1 cellular context compared by ENCODE assay signal in the genomic region with DNA sequence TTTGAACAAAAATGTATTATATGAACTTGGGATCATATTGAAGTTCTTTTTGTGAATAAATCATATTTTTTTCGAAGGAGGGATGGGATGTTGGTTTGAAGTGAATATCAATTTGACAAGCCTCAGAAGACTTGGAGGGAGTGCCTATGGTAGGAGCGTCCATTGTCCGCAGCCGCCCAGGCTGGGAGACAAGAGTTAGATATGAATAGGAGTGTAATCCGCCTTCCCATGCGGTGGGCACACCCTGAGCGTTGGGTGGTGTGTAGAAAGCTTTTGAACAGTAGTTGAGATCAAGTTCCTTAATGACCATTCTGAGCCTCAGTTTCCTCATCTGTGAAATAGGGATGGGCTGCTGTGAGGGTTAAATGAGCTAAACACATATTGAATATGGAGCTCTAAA.
TF ChIP-seq lines count a peak whose summit lies in the region.

No MANE protein-coding gene starts in this region.

TF ChIP-seq in GM23338, 12 proteins besides CTCF, POLR2A, EP300 and RAD21:
- no peak for TF ChIP-seq ZNF114 (CRISPR knock-in tag; IDR thresholded peaks at IDR 0.05)
- no peak for TF ChIP-seq NANOG (IDR thresholded peaks at IDR 0.05; ENCODE audit: borderline replicate concordance)
- TF ChIP-seq CREB1 (CRISPR knock-in tag; IDR thresholded peaks at IDR 0.05; ENCODE audit: low read depth) = no peak
- TF ChIP-seq STAT1 (IDR thresholded peaks at IDR 0.05; ENCODE audit: unreplicated experiment) = no peak
- no peak for TF ChIP-seq EZH2phosphoT487 (IDR thresholded peaks at IDR 0.05; ENCODE audit: unreplicated experiment)
- TF ChIP-seq, protein P1, sequence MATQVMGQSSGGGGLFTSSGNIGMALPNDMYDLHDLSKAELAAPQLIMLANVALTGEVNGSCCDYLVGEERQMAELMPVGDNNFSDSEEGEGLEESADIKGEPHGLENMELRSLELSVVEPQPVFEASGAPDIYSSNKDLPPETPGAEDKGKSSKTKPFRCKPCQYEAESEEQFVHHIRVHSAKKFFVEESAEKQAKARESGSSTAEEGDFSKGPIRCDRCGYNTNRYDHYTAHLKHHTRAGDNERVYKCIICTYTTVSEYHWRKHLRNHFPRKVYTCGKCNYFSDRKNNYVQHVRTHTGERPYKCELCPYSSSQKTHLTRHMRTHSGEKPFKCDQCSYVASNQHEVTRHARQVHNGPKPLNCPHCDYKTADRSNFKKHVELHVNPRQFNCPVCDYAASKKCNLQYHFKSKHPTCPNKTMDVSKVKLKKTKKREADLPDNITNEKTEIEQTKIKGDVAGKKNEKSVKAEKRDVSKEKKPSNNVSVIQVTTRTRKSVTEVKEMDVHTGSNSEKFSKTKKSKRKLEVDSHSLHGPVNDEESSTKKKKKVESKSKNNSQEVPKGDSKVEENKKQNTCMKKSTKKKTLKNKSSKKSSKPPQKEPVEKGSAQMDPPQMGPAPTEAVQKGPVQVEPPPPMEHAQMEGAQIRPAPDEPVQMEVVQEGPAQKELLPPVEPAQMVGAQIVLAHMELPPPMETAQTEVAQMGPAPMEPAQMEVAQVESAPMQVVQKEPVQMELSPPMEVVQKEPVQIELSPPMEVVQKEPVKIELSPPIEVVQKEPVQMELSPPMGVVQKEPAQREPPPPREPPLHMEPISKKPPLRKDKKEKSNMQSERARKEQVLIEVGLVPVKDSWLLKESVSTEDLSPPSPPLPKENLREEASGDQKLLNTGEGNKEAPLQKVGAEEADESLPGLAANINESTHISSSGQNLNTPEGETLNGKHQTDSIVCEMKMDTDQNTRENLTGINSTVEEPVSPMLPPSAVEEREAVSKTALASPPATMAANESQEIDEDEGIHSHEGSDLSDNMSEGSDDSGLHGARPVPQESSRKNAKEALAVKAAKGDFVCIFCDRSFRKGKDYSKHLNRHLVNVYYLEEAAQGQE (IDR thresholded peaks at IDR 0.05; ENCODE audit: unreplicated experiment) = no peak
- TF ChIP-seq JUNB (IDR thresholded peaks at IDR 0.05; ENCODE audit: unreplicated experiment) = no peak
- no peak for TF ChIP-seq EZH2 (IDR thresholded peaks at IDR 0.05; ENCODE audit: low read depth, unreplicated experiment)
- TF ChIP-seq, protein P2, sequence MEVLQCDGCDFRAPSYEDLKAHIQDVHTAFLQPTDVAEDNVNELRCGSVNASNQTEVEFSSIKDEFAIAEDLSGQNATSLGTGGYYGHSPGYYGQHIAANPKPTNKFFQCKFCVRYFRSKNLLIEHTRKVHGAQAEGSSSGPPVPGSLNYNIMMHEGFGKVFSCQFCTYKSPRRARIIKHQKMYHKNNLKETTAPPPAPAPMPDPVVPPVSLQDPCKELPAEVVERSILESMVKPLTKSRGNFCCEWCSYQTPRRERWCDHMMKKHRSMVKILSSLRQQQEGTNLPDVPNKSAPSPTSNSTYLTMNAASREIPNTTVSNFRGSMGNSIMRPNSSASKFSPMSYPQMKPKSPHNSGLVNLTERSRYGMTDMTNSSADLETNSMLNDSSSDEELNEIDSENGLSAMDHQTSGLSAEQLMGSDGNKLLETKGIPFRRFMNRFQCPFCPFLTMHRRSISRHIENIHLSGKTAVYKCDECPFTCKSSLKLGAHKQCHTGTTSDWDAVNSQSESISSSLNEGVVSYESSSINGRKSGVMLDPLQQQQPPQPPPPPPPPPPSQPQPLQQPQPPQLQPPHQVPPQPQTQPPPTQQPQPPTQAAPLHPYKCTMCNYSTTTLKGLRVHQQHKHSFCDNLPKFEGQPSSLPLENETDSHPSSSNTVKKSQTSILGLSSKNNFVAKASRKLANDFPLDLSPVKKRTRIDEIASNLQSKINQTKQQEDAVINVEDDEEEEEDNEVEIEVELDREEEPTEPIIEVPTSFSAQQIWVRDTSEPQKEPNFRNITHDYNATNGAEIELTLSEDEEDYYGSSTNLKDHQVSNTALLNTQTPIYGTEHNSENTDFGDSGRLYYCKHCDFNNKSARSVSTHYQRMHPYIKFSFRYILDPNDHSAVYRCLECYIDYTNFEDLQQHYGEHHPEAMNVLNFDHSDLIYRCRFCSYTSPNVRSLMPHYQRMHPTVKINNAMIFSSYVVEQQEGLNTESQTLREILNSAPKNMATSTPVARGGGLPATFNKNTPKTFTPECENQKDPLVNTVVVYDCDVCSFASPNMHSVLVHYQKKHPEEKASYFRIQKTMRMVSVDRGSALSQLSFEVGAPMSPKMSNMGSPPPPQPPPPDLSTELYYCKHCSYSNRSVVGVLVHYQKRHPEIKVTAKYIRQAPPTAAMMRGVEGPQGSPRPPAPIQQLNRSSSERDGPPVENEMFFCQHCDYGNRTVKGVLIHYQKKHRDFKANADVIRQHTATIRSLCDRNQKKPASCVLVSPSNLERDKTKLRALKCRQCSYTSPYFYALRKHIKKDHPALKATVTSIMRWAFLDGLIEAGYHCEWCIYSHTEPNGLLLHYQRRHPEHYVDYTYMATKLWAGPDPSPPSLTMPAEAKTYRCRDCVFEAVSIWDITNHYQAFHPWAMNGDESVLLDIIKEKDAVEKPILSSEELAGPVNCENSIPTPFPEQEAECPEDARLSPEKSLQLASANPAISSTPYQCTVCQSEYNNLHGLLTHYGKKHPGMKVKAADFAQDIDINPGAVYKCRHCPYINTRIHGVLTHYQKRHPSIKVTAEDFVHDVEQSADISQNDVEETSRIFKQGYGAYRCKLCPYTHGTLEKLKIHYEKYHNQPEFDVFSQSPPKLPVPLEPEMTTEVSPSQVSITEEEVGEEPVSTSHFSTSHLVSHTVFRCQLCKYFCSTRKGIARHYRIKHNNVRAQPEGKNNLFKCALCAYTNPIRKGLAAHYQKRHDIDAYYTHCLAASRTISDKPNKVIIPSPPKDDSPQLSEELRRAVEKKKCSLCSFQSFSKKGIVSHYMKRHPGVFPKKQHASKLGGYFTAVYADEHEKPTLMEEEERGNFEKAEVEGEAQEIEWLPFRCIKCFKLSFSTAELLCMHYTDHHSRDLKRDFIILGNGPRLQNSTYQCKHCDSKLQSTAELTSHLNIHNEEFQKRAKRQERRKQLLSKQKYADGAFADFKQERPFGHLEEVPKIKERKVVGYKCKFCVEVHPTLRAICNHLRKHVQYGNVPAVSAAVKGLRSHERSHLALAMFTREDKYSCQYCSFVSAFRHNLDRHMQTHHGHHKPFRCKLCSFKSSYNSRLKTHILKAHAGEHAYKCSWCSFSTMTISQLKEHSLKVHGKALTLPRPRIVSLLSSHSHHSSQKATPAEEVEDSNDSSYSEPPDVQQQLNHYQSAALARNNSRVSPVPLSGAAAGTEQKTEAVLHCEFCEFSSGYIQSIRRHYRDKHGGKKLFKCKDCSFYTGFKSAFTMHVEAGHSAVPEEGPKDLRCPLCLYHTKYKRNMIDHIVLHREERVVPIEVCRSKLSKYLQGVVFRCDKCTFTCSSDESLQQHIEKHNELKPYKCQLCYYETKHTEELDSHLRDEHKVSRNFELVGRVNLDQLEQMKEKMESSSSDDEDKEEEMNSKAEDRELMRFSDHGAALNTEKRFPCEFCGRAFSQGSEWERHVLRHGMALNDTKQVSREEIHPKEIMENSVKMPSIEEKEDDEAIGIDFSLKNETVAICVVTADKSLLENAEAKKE (CRISPR knock-in tag; IDR thresholded peaks at IDR 0.05) = no peak
- no peak for TF ChIP-seq POLR2AphosphoS5 (IDR thresholded peaks at IDR 0.05; ENCODE audit: low read depth)
- TF ChIP-seq, protein P3, sequence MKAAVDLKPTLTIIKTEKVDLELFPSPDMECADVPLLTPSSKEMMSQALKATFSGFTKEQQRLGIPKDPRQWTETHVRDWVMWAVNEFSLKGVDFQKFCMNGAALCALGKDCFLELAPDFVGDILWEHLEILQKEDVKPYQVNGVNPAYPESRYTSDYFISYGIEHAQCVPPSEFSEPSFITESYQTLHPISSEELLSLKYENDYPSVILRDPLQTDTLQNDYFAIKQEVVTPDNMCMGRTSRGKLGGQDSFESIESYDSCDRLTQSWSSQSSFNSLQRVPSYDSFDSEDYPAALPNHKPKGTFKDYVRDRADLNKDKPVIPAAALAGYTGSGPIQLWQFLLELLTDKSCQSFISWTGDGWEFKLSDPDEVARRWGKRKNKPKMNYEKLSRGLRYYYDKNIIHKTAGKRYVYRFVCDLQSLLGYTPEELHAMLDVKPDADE (IDR thresholded peaks at IDR 0.05) = no peak
- TF ChIP-seq ZNF331 (CRISPR knock-in tag; IDR thresholded peaks at IDR 0.05; ENCODE audit: low read depth) = no peak
